In genomic region chr16:14513389-14514107, GRCh38 we compare ENCODE assay signal across 24 cellular contexts.
DNase-seq lines count a peak whose midpoint lies in the region; ATAC-seq, FAIRE-seq and TF ChIP-seq lines count a peak whose summit lies in the region.
"Had no signal": no experiment of that assay in that cellular context is flagged by ENCODE, and none has a peak within 500 bp of the region (broad histone marks: within the 10 kb centered on the region; RNA-seq: fewer than 3 reads in every experiment).

No MANE protein-coding gene starts in this region.

- H3K4me1 Mint-ChIP-seq in CD14-positive monocyte = peaks cover 9% of the 10 kb centered on the region
- peaks cover 8% of the 10 kb centered on the region for H3K4me1 Mint-ChIP-seq in activated CD4-positive, alpha-beta T cell treated with anti-CD3 and anti-CD28 coated beads, Interleukin-2, amount 10 ng/mL, durations not matched to agents 7 days and 5 days
- H3K4me1 Mint-ChIP-seq: B cell had no signal

- peaks cover 2 to 8% of the 10 kb centered on the region in 2 donors for H3K36me3 Mint-ChIP-seq in CD14-positive monocyte
- no peaks in the 10 kb centered on the region for H3K36me3 Mint-ChIP-seq in activated CD4-positive, alpha-beta T cell treated with anti-CD3 and anti-CD28 coated beads, Interleukin-2, amount 10 ng/mL, durations not matched to agents 7 days and 5 days (ENCODE audit: low read depth)

- H3K4me2 ChIP-seq in A549 = no peak overlapping the region

- POLR2A ChIA-PET in A549 (lab: Yijun Ruan, JAX) = no interaction called here
- POLR2A ChIA-PET in activated CD4-positive, alpha-beta T cell treated with anti-CD3 and anti-CD28 coated beads, Interleukin-2, amount 10 ng/mL, durations not matched to agents 7 days and 5 days (lab: Charles Lee) = no interaction called here

- no peak overlapping the region for H3K27ac Mint-ChIP-seq in CD14-positive monocyte
- no peak overlapping the region for H3K27ac Mint-ChIP-seq in activated CD4-positive, alpha-beta T cell treated with anti-CD3 and anti-CD28 coated beads, Interleukin-2, amount 10 ng/mL, durations not matched to agents 7 days and 5 days
- H3K27ac Mint-ChIP-seq: B cell, IgD-negative memory B cell had no signal

- no peak for TF ChIP-seq RAD21 in A549 (conservative IDR thresholded peaks at IDR 0.05 in 1 of 2, IDR thresholded peaks at IDR 0.05 in 1 of 2)

- no peaks in the 10 kb centered on the region for H3K9me3 Mint-ChIP-seq in CD14-positive monocyte
- H3K9me3 Mint-ChIP-seq in activated CD4-positive, alpha-beta T cell treated with anti-CD3 and anti-CD28 coated beads, Interleukin-2, amount 10 ng/mL, durations not matched to agents 7 days and 5 days = no peaks in the 10 kb centered on the region
- H3K9me3 Mint-ChIP-seq: CD4-positive, CD25-positive, alpha-beta regulatory T cell; IgD-negative memory B cell had no signal

- peaks cover 42% of the 10 kb centered on the region for H3K4me1 ChIP-seq in A549
- peaks cover 2% of the 10 kb centered on the region for H3K4me1 ChIP-seq in prostate gland (replicated peaks)

- TF ChIP-seq POLR2A in A549 (IDR thresholded peaks at IDR 0.05; ENCODE audit: low read length) (no peak), prostate gland (IDR thresholded peaks at IDR 0.05) (no peak)

- intact Hi-C loops in prostate gland (cut with DNase I) (no loop called here), CD14-positive monocyte (cut with micrococcal nuclease) (no loop called here)

- H3K36me3 ChIP-seq in prostate gland = no peaks in the 10 kb centered on the region
- H3K36me3 ChIP-seq: MG63, SJCRH30 had no signal

- no peaks in the 10 kb centered on the region for H3K27me3 Mint-ChIP-seq in CD14-positive monocyte (ENCODE audit: low read depth in 3 of 3)
- H3K27me3 Mint-ChIP-seq in activated CD4-positive, alpha-beta T cell treated with anti-CD3 and anti-CD28 coated beads, Interleukin-2, amount 10 ng/mL, durations not matched to agents 7 days and 5 days = no peaks in the 10 kb centered on the region
- H3K27me3 Mint-ChIP-seq: B cell; CD4-positive, CD25-positive, alpha-beta regulatory T cell; IgD-negative memory B cell had no signal

- no peak overlapping the region for H3K4me3 Mint-ChIP-seq in CD14-positive monocyte
- no peak overlapping the region for H3K4me3 Mint-ChIP-seq in activated CD4-positive, alpha-beta T cell treated with anti-CD3 and anti-CD28 coated beads, Interleukin-2, amount 10 ng/mL, durations not matched to agents 7 days and 5 days
- H3K4me3 Mint-ChIP-seq: B cell; CD4-positive, CD25-positive, alpha-beta regulatory T cell; IgD-negative memory B cell had no signal

- no peak overlapping the region for H3K4me3 ChIP-seq in A549
- H3K4me3 ChIP-seq in LNCaP clone FGC (ENCODE audit: low read depth, low read length) = no peak overlapping the region
- no peak overlapping the region for H3K4me3 ChIP-seq in prostate gland
- H3K4me3 ChIP-seq: GM23248, MG63, SJCRH30 had no signal

- no peaks in the 10 kb centered on the region for H3K27me3 ChIP-seq in prostate gland (replicated peaks; ENCODE audit: insufficient read depth)
- H3K27me3 ChIP-seq: MG63, SJCRH30 had no signal

- peak overlapping the region; percentile 18 to 94; a peak in 3 of 6 replicates for H3K27ac ChIP-seq in A549
- peak overlapping the region; percentile 44 to 63 for H3K27ac ChIP-seq in prostate gland
- H3K27ac ChIP-seq: GM23248, SJCRH30 had no signal

- CTCF ChIA-PET in A549 (lab: Yijun Ruan, JAX) = interaction anchor here (0.9 to 10.9 kb wide), 2 partner anchors 10 to 14 kb away, joined by 4 to 72 read pairs; no protein-coding TSS in a partner anchor
- CTCF ChIA-PET in activated CD4-positive, alpha-beta T cell treated with anti-CD3 and anti-CD28 coated beads, Interleukin-2, amount 10 ng/mL, durations not matched to agents 7 days and 5 days (lab: Charles Lee) = interaction anchor here (0.6 to 0.9 kb wide), 2 partner anchors 68 to 93 kb away, joined by 3 read pairs; no protein-coding TSS in a partner anchor

- WGBS in A549 (ENCODE audit: missing lambda C conversion rate) = 96% methylated on average over 10 of the region's 10 CpGs
- WGBS in prostate gland = 61% methylated on average over 10 of the region's 10 CpGs

- no peak for ATAC-seq in A549
- peak; percentile 45 for ATAC-seq in esophagus mucosa

- H3K9me3 ChIP-seq in A549 (no peaks in the 10 kb centered on the region), prostate gland (no peaks in the 10 kb centered on the region)
- H3K9me3 ChIP-seq: MG63, SJCRH30 had no signal

- no peak for TF ChIP-seq EP300 in A549 (IDR thresholded peaks at IDR 0.05)

- DNase-seq in A549 (ENCODE audit: low read depth in 1 of 2, low spot score in 1 of 2) (no peak), LNCaP clone FGC (ENCODE audit: low read depth) (peak; percentile 90), prostate gland (ENCODE audit: low spot score) (peak; percentile 82), CD14-positive monocyte (ENCODE audit: low spot score) (no peak), DMS53 (lab: John Stamatoyannopoulos, UW) (no peak)
- DNase-seq in activated CD4-positive, alpha-beta T cell treated with anti-CD3 and anti-CD28 coated beads, Interleukin-2, amount 10 ng/mL, durations not matched to agents 7 days and 5 days = no peak
- DNase-seq: CD4-positive, CD25-positive, alpha-beta regulatory T cell; DMS79 treated with DMSO at 0.1 percent for 48 hours; GM23248; HCEC 1CT; Karpas-422; MG63; NCI-H1417; NCI-H187; NCI-H446; NCI-H526; SJCRH30 had no signal

- no peak for FAIRE-seq in A549 (lab: Jason Lieb, UNC)
- FAIRE-seq: GM12891, GM18507, HTR-8/SVneo, RCC 7860 had no signal

- TF ChIP-seq CTCF in A549 (IDR thresholded peaks at IDR 0.05) (no peak), LNCaP clone FGC (IDR thresholded peaks at IDR 0.05; ENCODE audit: control insufficient read depth, extremely low read depth, insufficient read depth) (no peak), prostate gland (IDR thresholded peaks at IDR 0.05) (no peak), CD14-positive monocyte (IDR thresholded peaks at IDR 0.05) (no peak)

TF ChIP-seq in A549, 52 proteins besides CTCF, POLR2A, EP300 and RAD21:
- TF ChIP-seq BHLHE40 (IDR thresholded peaks at IDR 0.05; ENCODE audit: low read depth, low read length) = no peak
- no peak for TF ChIP-seq HEYL (CRISPR knock-in tag; IDR thresholded peaks at IDR 0.05)
- no peak for TF ChIP-seq TFCP2L1 (CRISPR knock-in tag; IDR thresholded peaks at IDR 0.05)
- no peak for TF ChIP-seq RARB (CRISPR knock-in tag; IDR thresholded peaks at IDR 0.05)

Comparison
In these comparisons a context has a peak if more than half of its experiments do, and no peak if none do; other contexts are left out.
1. DNase-seq: peak in LNCaP clone FGC (single experiment) and prostate gland (single experiment); none in A549 (0 of 2), CD14-positive monocyte (single experiment), activated CD4-positive, alpha-beta T cell treated with anti-CD3 and anti-CD28 coated beads, Interleukin-2, amount 10 ng/mL, durations not matched to agents 7 days and 5 days (single experiment) and DMS53 (single experiment).